25 cellular contexts compared by ENCODE assay signal in the genomic region with DNA sequence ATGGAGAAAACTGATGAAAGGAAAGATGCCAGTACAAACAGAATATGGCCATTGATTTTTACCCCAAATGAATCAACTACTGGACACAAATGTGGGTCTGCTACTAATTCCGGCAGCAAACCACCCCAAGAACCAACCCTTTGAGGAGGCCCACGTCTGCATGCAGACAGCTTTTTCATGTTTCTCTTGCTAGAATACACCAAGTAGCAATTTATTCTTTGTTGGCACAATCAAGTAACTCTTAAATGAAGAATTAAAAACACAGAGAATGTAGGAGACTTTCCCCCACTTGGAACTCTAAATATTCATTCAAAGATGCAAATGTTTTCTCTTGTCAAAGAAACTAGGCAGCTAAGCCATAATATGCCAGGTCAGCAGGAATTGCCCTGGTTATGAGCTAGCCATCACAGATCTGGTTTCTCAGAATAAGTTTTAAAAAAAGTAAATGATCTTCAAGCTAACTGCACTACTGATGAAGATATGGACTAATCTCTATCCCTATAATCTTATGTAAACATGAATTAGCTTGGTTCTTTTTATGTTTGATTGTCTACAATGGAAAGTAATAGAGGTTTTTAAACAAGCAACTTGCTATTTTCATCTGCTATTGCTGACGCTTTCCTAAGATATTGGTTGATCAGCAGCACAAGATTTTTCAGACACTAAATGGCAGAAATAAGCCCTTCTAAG.
"Had no signal": no experiment of that assay in that cellular context is flagged by ENCODE, and none has a peak within 500 bp of the region (broad histone marks: within the 10 kb centered on the region; RNA-seq: fewer than 3 reads in every experiment).

No MANE protein-coding gene starts in this region.

- H2AFZ ChIP-seq: parathyroid adenoma had no signal

- H3K4me3 ChIP-seq: thoracic aorta had no signal

- H3K36me3 Mint-ChIP-seq: activated naive CD4-positive, alpha-beta T cell treated with anti-CD3 and anti-CD28 coated beads, Interleukin-2, amount 50 U/mL, for 72 hours had no signal

- H3K79me2 ChIP-seq: parathyroid adenoma had no signal

- H3K4me1 Mint-ChIP-seq: activated CD4-positive, alpha-beta T cell treated with anti-CD3 and anti-CD28 coated beads for 36 hours; activated T-helper 17 cell treated with anti-CD3 and anti-CD28 coated beads, Interleukin-2, amount 50 U/mL, for 72 hours; memory B cell; stimulated activated memory B cell treated with anti-CD40 and anti-IgM and Interleukin-4, amounts not matched to agents 10 μg/mL and 1 μg/mL and 100 μg/mL, for 72 hours had no signal

- ATAC-seq: activated CD4-positive, alpha-beta T cell treated with anti-CD3 and anti-CD28 coated beads for 36 hours; activated naive CD4-positive, alpha-beta T cell treated with anti-CD3 and anti-CD28 coated beads, Interleukin-2, amount 50 U/mL, for 72 hours; activated T-helper 17 cell treated with anti-CD3 and anti-CD28 coated beads, Interleukin-2, amount 50 U/mL, for 72 hours; esophagus mucosa; left ventricle myocardium superior; sciatic nerve; stimulated activated memory B cell treated with anti-CD40 and anti-IgM and Interleukin-4, amounts not matched to agents 10 μg/mL and 1 μg/mL and 100 μg/mL, for 72 hours had no signal

- H3K4me3 Mint-ChIP-seq: activated CD4-positive, alpha-beta T cell treated with anti-CD3 and anti-CD28 coated beads for 36 hours; activated T-cell treated with anti-CD3 and anti-CD28 coated beads, Interleukin-2, amount 50 U/mL, for 24 hours; activated T-helper 17 cell treated with anti-CD3 and anti-CD28 coated beads, Interleukin-2, amount 50 U/mL, for 72 hours; memory B cell; nephron progenitor cell; stimulated activated memory B cell treated with anti-CD40 and anti-IgM and Interleukin-4, amounts not matched to agents 10 μg/mL and 1 μg/mL and 100 μg/mL, for 72 hours; type B pancreatic cell had no signal

- DNase-seq: activated CD4-positive, alpha-beta T cell treated with anti-CD3 and anti-CD28 coated beads for 36 hours; activated CD4-positive, alpha-beta T cell treated with anti-CD3 and anti-CD28 coated beads, Interleukin-2, amount 50 U/mL, for 4 hours; activated CD8-positive, alpha-beta memory T cell treated with anti-CD3 and anti-CD28 coated beads for 24 hours; activated CD8-positive, alpha-beta memory T cell treated with anti-CD3 and anti-CD28 coated beads, Interleukin-2, amount 50 U/mL, for 4 hours; activated T-cell treated with anti-CD3 and anti-CD28 coated beads, Interleukin-2, amount 50 U/mL, for 24 hours; central memory CD4-positive, alpha-beta T cell; effector memory CD4-positive, alpha-beta T cell; foreskin melanocyte; glutamatergic neuron; hippocampal formation; left ventricle myocardium superior; nephron progenitor cell; small intestine; stimulated activated CD4-positive, alpha-beta T cell treated with anti-CD3 and anti-CD28 coated beads, Interleukin-15, amount 100 ng/mL, for 24 hours; T-helper 1 cell had no signal

- FAIRE-seq: astrocyte, small intestine had no signal

- H3K27ac ChIP-seq: parathyroid adenoma, thoracic aorta had no signal

- H3K4me1 ChIP-seq: parathyroid adenoma had no signal

- H3K9me3 Mint-ChIP-seq: activated naive CD4-positive, alpha-beta T cell treated with anti-CD3 and anti-CD28 coated beads, Interleukin-2, amount 50 U/mL, for 72 hours; activated T-cell treated with anti-CD3 and anti-CD28 coated beads, Interleukin-2, amount 50 U/mL, for 24 hours; memory B cell; nephron progenitor cell; stimulated activated memory B cell treated with anti-CD40 and anti-IgM and Interleukin-4, amounts not matched to agents 10 μg/mL and 1 μg/mL and 100 μg/mL, for 72 hours; type B pancreatic cell had no signal

- H3K27me3 Mint-ChIP-seq: activated CD4-positive, alpha-beta T cell treated with anti-CD3 and anti-CD28 coated beads for 36 hours; activated T-cell treated with anti-CD3 and anti-CD28 coated beads, Interleukin-2, amount 50 U/mL, for 24 hours; activated T-helper 17 cell treated with anti-CD3 and anti-CD28 coated beads, Interleukin-2, amount 50 U/mL, for 72 hours; memory B cell; stimulated activated memory B cell treated with anti-CD40 and anti-IgM and Interleukin-4, amounts not matched to agents 10 μg/mL and 1 μg/mL and 100 μg/mL, for 72 hours; type B pancreatic cell had no signal

- H3K27ac Mint-ChIP-seq: activated CD4-positive, alpha-beta T cell treated with anti-CD3 and anti-CD28 coated beads for 36 hours; activated naive CD4-positive, alpha-beta T cell treated with anti-CD3 and anti-CD28 coated beads, Interleukin-2, amount 50 U/mL, for 72 hours; activated T-cell treated with anti-CD3 and anti-CD28 coated beads, Interleukin-2, amount 50 U/mL, for 24 hours; activated T-helper 17 cell treated with anti-CD3 and anti-CD28 coated beads, Interleukin-2, amount 50 U/mL, for 72 hours; memory B cell; nephron progenitor cell; stimulated activated memory B cell treated with anti-CD40 and anti-IgM and Interleukin-4, amounts not matched to agents 10 μg/mL and 1 μg/mL and 100 μg/mL, for 72 hours had no signal

- H3K9me3 ChIP-seq: thoracic aorta had no signal

- H3K9ac ChIP-seq: parathyroid adenoma had no signal
